Comparison of ENCODE assay signal across 19 cellular contexts in genomic region chr20:37362821-37363220, GRCh38. TPM values are rescaled to one million over a fixed set of nuclear protein-coding genes. Genes with fewer than 3 reads are reported as not detected.
DNase-seq lines count a peak whose midpoint lies in the region; ATAC-seq, FAIRE-seq and TF ChIP-seq lines count a peak whose summit lies in the region.
"Had no signal": no experiment of that assay in that cellular context is flagged by ENCODE, and none has a peak within 500 bp of the region (broad histone marks: within the 10 kb centered on the region; RNA-seq: fewer than 3 reads in every experiment).

No MANE protein-coding gene starts in this region.

- H4K8ac ChIP-seq in trophoblast cell (ENCODE audit: low read depth, low read length), result no peak overlapping the region

- H3K36me3 ChIP-seq in K562 (ENCODE audit: control insufficient read depth, insufficient read depth, low read length) (peaks cover 5% of the 10 kb centered on the region; the same call in 1 of the 3 replicates), trophoblast cell (ENCODE audit: control insufficient read depth in 1 of 2, insufficient read depth in 2 of 2, low read length in 2 of 2) (peaks cover 71 to 84% of the 10 kb centered on the region in 2 experiments)

- H3K79me2 ChIP-seq in K562 (ENCODE audit: control insufficient read depth, insufficient read depth, low read length) (no peaks in the 10 kb centered on the region), trophoblast cell (ENCODE audit: control insufficient read depth, insufficient read depth, low read length, poor library complexity) (peaks cover 44% of the 10 kb centered on the region)

- CTCF ChIA-PET in K562 (lab: Yijun Ruan, JAX; ENCODE audit: low intra/inter-chr PET ratio), result no interaction called here

- no peak overlapping the region for H2BK120ac ChIP-seq in trophoblast cell (ENCODE audit: insufficient read depth, low read length, poor library complexity)

- H3K9me3 ChIP-seq in K562 (replicated peaks; ENCODE audit: control insufficient read depth, insufficient read depth, low read depth, low read length) (no peaks in the 10 kb centered on the region), trophoblast cell (ENCODE audit: insufficient read depth, low read depth, low read length) (peaks cover 2% of the 10 kb centered on the region)

- H3K27ac ChIP-seq in K562 (ENCODE audit: extremely low read depth, low read depth, low read length) (no peak overlapping the region), trophoblast cell (ENCODE audit: low read depth, low read length) (no peak overlapping the region)
- H3K27ac ChIP-seq: SJCRH30 had no signal

- H2AFZ ChIP-seq in K562 (ENCODE audit: low read depth, low read length) (no peak overlapping the region), trophoblast cell (ENCODE audit: insufficient read depth, low read length, poor library complexity) (no peak overlapping the region)
- H2AFZ ChIP-seq: GM23338 had no signal

- intact Hi-C loops in K562 (cut with micrococcal nuclease), result no loop called here

- ATAC-seq in K562, result no peak
- ATAC-seq in GM21576 (IDR thresholded peaks at IDR 0.05; ENCODE audit: unreplicated experiment), result no peak
- ATAC-seq: GM12878, GM23338 had no signal

- BruUV-seq in K562 (replicated peaks; lab: Mats Ljungman, UMichigan), result no TSS peak

- H3K4me2 ChIP-seq in K562 (ENCODE audit: insufficient read depth, low read length) (no peak overlapping the region), trophoblast cell (ENCODE audit: low read length) (no peak overlapping the region)
- H3K4me2 ChIP-seq: GM23338 had no signal

- no peak overlapping the region for H3K23ac ChIP-seq in trophoblast cell (ENCODE audit: low read length)

- no peaks in the 10 kb centered on the region for H3K9me1 ChIP-seq in K562 (ENCODE audit: control insufficient read depth, insufficient read depth, low read length)

- H3K4me1 ChIP-seq in K562 (replicated peaks in 1 of 2; ENCODE audit: control insufficient read depth in 2 of 2, insufficient read depth in 2 of 2, low read length in 2 of 2), result peaks cover 0 to 34% of the 10 kb centered on the region in 2 experiments; a peak in 2 of 5 replicates
- peaks cover 6 to 14% of the 10 kb centered on the region in 2 experiments for H3K4me1 ChIP-seq in trophoblast cell (ENCODE audit: control insufficient read depth in 1 of 2, insufficient read depth in 2 of 2, low read length in 2 of 2)

- TF ChIP-seq POLR2A in K562 (conservative IDR thresholded peaks at IDR 0.05), result no peak

- H4K20me1 ChIP-seq in K562 (replicated peaks; ENCODE audit: control insufficient read depth, insufficient read depth, low read length), result peaks cover 7% of the 10 kb centered on the region; the same call in 1 of the 2 replicates

- in situ Hi-C loops in K562 (cut with MboI), result no loop called here

- no peak for FAIRE-seq in K562 (lab: Jason Lieb, UNC)
- FAIRE-seq: GM12878 had no signal

- no peak overlapping the region for H3K14ac ChIP-seq in trophoblast cell (ENCODE audit: low read length)

- H3K9ac ChIP-seq in K562 (ENCODE audit: insufficient read depth in 1 of 2, low read depth in 2 of 2, low read length in 2 of 2) (no peak overlapping the region), trophoblast cell (ENCODE audit: low read length) (no peak overlapping the region)

- no peak overlapping the region for H2BK5ac ChIP-seq in trophoblast cell (ENCODE audit: low read depth, low read length, poor library complexity)

- POLR2A ChIA-PET in K562 (lab: Yijun Ruan, JAX), result interaction anchor here (1.1 kb wide), 1 partner anchor 9 kb away, joined by 3 read pairs; no protein-coding TSS in a partner anchor

- H3K27me3 ChIP-seq in K562 (ENCODE audit: control insufficient read depth in 2 of 2, insufficient read depth in 2 of 2, low read length in 2 of 2) (no peaks in the 10 kb centered on the region), trophoblast cell (ENCODE audit: insufficient read depth, low read length) (no peaks in the 10 kb centered on the region)
- H3K27me3 ChIP-seq: SJCRH30 had no signal

- TF ChIP-seq RAD21 in K562 (CRISPR knock-in tag; conservative IDR thresholded peaks at IDR 0.05 in 1 of 2, IDR thresholded peaks at IDR 0.05 in 1 of 2), result no peak

- no peak overlapping the region for H3K4me3 ChIP-seq in K562
- H3K4me3 ChIP-seq in trophoblast cell (ENCODE audit: low read depth, low read length), result no peak overlapping the region
- H3K4me3 ChIP-seq: GM12878, GM23338, SJCRH30 had no signal

- no peak for TF ChIP-seq CTCF in K562 (IDR thresholded peaks at IDR 0.05 in 2 of 3, conservative IDR thresholded peaks at IDR 0.05 in 1 of 3; ENCODE audit: insufficient read depth in 2 of 3, low read depth in 1 of 3, low read length in 3 of 3)

- 84% methylated on average over 6 of the region's 9 CpGs for WGBS in K562 (ENCODE audit: insufficient coverage, low coverage, missing lambda C conversion rate)
- no CpG with 5 or more reads among the region's 9 CpGs for WGBS in trophoblast cell (ENCODE audit: extremely low coverage, insufficient coverage, insufficient read length)

- peak overlapping the region; percentile 71 for H3K4ac ChIP-seq in trophoblast cell (ENCODE audit: low read depth, low read length)

- no peak for TF ChIP-seq EP300 in K562 (IDR thresholded peaks at IDR 0.05; ENCODE audit: low read length)

- DNase-seq in activated effector memory CD4-positive, alpha-beta T cell treated with anti-CD3 and anti-CD28 coated beads, Interleukin-2, amount 50 U/mL, for 16 hours, result peak; percentile 51
- no peak for DNase-seq in activated effector memory CD4-positive, alpha-beta T cell treated with Interleukin-2 at 50 U/mL for 16 hours
- DNase-seq in K562 (ENCODE audit: extremely low read depth in 1 of 4, low spot score in 3 of 4) (no peak), trophoblast cell (no peak), SHP77 (lab: John Stamatoyannopoulos, UW) (no peak), middle frontal gyrus (ENCODE audit: extremely low spot score, low spot score) (no peak), SHP77 treated with DMSO at 0.1 percent for 48 hours (lab: John Stamatoyannopoulos, UW) (no peak)
- DNase-seq: C1 segment of cervical spinal cord, DMS 273 treated with DMSO at 0.1 percent for 48 hours, GDM1, HFFc6, NCI-H1417, NCI-H1930, NCI-H446, NCI-H69 had no signal

- H2AK5ac ChIP-seq in trophoblast cell (ENCODE audit: low read length), result no peak overlapping the region

- no peak overlapping the region for H4K91ac ChIP-seq in trophoblast cell (ENCODE audit: low read depth, low read length)

- no peaks in the 10 kb centered on the region for H3K79me1 ChIP-seq in trophoblast cell (ENCODE audit: low read length)

- H3K18ac ChIP-seq in trophoblast cell (ENCODE audit: low read length), result no peak overlapping the region

- no peak overlapping the region for H4K12ac ChIP-seq in trophoblast cell (ENCODE audit: low read depth, low read length)

- H2BK12ac ChIP-seq in trophoblast cell (ENCODE audit: low read length), result no peak overlapping the region

TF ChIP-seq in K562, 482 proteins besides CTCF, POLR2A, EP300 and RAD21:
- TF ChIP-seq HNRNPK (IDR thresholded peaks at IDR 0.05; ENCODE audit: low read depth, low read length, poor library complexity, severe bottlenecking) (no peak), ZFP36 (IDR thresholded peaks at IDR 0.05; ENCODE audit: low read depth, low read length, partially characterized antibody) (peak; percentile 75), PTRF (tag; IDR thresholded peaks at IDR 0.05) (no peak)

RNA-seq across cellular contexts. Expression of gene SRC, which starts 16.9 kb away (rescaled TPM):
- 23.1 and 61.0 TPM in 2 replicates for total RNA-seq in K562 (2011; cell fraction: chromatin; rRNA removed; ENCODE audit: low replicate concordance)
- total RNA-seq in K562 (2011; cell fraction: nucleolus; rRNA removed), result 26.7 and 29.4 TPM in 2 replicates
- 20.5 and 28.9 TPM in 2 replicates for total RNA-seq in K562 (2011; cell fraction: nucleoplasm; rRNA removed)
- 2.0 and 4.7 TPM in 2 replicates for total RNA-seq in K562 (2014; rRNA removed)
- total RNA-seq in K562 (2014; rRNA removed; fragmentation: Illumina TruSeq; extraction: Trizol), result 1.4 and 1.9 TPM in 2 replicates
- 2.9 and 3.1 TPM in 2 replicates for total RNA-seq in K562 (2015; rRNA removed; fragmentation: Illumina TruSeq; extraction: Trizol)
- 7.0 and 7.7 TPM in 2 replicates for total RNA-seq in K562 (2021)
- 8.0 and 8.5 TPM in 2 replicates for polyA plus RNA-seq in K562 (2011; rRNA removed)
- polyA plus RNA-seq in K562 (2011; cell fraction: cytosol; rRNA removed), result 6.8 and 11.9 TPM in 2 replicates
- 45.7 and 78.2 TPM in 2 replicates for polyA plus RNA-seq in K562 (2011; cell fraction: nucleus; rRNA removed)
- 4.7 and 5.8 TPM in 2 replicates for polyA plus RNA-seq in K562 (2012)
- polyA plus RNA-seq in K562 (2014; fragmentation: Illumina TruSeq; extraction: Trizol), result 5.4 and 8.3 TPM in 2 replicates
- polyA plus RNA-seq in K562 (2014; fragmentation: Nextera tagmentation; extraction: Ambion mirVana), result under 1 TPM; 0.06 to 0.14 TPM
- polyA plus RNA-seq in K562 (2014; rRNA removed), result 4.8 and 5.2 TPM in 2 replicates
- polyA minus RNA-seq in K562 (2011; rRNA and poly(A)+ RNA removed), result 5.2 and 16.3 TPM in 2 replicates
- polyA minus RNA-seq in K562 (2011; cell fraction: cytosol; rRNA and poly(A)+ RNA removed), result 4.0 and 10.0 TPM in 2 replicates
- 12.3 and 15.8 TPM in 2 replicates for polyA minus RNA-seq in K562 (2011; cell fraction: nucleus; rRNA and poly(A)+ RNA removed)
- 188 and 198 TPM in 2 replicates for polyA plus RNA-seq in trophoblast cell (2013)
